Comparison of ENCODE assay signal across 8 cellular contexts in genomic region chr13:46160474-46161066, GRCh38. TPM values are rescaled to one million over a fixed set of nuclear protein-coding genes. Genes with fewer than 3 reads are reported as not detected.
DNase-seq lines count a peak whose midpoint lies in the region; ATAC-seq and TF ChIP-seq lines count a peak whose summit lies in the region.

No MANE protein-coding gene starts in this region.

- H3K27ac Mint-ChIP-seq in T-cell, result peak overlapping the region; percentile 90 to 93
- H3K27ac Mint-ChIP-seq in naive thymus-derived CD8-positive, alpha-beta T cell, result peak overlapping the region; percentile 81 to 98 (median 92)

- H3K4me1 Mint-ChIP-seq in T-cell, result peaks cover 51 to 63% (median 61%) of the 10 kb centered on the region in 3 donors
- H3K4me1 Mint-ChIP-seq in naive thymus-derived CD8-positive, alpha-beta T cell, result peaks cover 31 to 57% (median 56%) of the 10 kb centered on the region in 4 donors

- POLR2A ChIA-PET in T-cell (lab: Charles Lee), result interaction anchor here (0.6 to 2.1 kb wide), 7 partner anchors 8 to 52 kb away, joined by 3 to 10 read pairs (median 6); no protein-coding TSS in a partner anchor
- POLR2A ChIA-PET in naive thymus-derived CD8-positive, alpha-beta T cell (lab: Charles Lee), result interaction anchor here (0.6 to 4.7 kb wide), 9 partner anchors 11 to 161 kb away, joined by 3 to 32 read pairs (median 7); partner anchors contain the start of gene LCP1

- ATAC-seq in T-cell (replicated peaks in 1 of 4), result peak; percentile 76 to 83 (median 80)
- ATAC-seq in naive thymus-derived CD8-positive, alpha-beta T cell, result peak; percentile 78 to 84
- no peak for ATAC-seq in GM18517 (IDR thresholded peaks at IDR 0.05; ENCODE audit: unreplicated experiment)

- DNase-seq in COLO829 (ENCODE audit: low spot score), result peak; percentile 65
- peak; percentile 41 for DNase-seq in GM19238 (ENCODE audit: insufficient read length, low spot score)
- peak; percentile 3 for DNase-seq in NCI-H1048 (lab: John Stamatoyannopoulos, UW)
- peak in 14 of 34 experiments; percentile 12 to 63 (median 36) for DNase-seq in T-cell
- DNase-seq in erythroblast (lab: John Stamatoyannopoulos, UW), result peak; percentile 79 to 86
- peak in 7 of 10 donors; percentile 34 to 80 (median 49) for DNase-seq in naive thymus-derived CD8-positive, alpha-beta T cell
- DNase-seq in mucosa of gallbladder (ENCODE audit: low spot score), result no peak

- no peak for TF ChIP-seq POLR2A in erythroblast (IDR thresholded peaks at IDR 0.05; ENCODE audit: low read length)

- H3K4me3 Mint-ChIP-seq in T-cell, result peak overlapping the region; percentile 61 to 72 (median 64)
- H3K4me3 Mint-ChIP-seq in naive thymus-derived CD8-positive, alpha-beta T cell, result peak overlapping the region; percentile 49 to 85 (median 75)

- H3K36me3 Mint-ChIP-seq in T-cell, result peaks cover 48% of the 10 kb centered on the region
- peaks cover 12 to 72% (median 26%) of the 10 kb centered on the region in 3 donors for H3K36me3 Mint-ChIP-seq in naive thymus-derived CD8-positive, alpha-beta T cell

- CTCF ChIA-PET in T-cell (lab: Charles Lee), result interaction anchor here (0.5 to 6.3 kb wide), 22 partner anchors 9 to 434 kb away, joined by 3 to 73 read pairs (median 8); partner anchors contain the start of gene LCP1 (in 1 of the 2)

- no peaks in the 10 kb centered on the region for H3K27me3 Mint-ChIP-seq in T-cell
- H3K27me3 Mint-ChIP-seq in naive thymus-derived CD8-positive, alpha-beta T cell, result no peaks in the 10 kb centered on the region

- H3K9me3 Mint-ChIP-seq in T-cell, result no peaks in the 10 kb centered on the region
- H3K9me3 Mint-ChIP-seq in naive thymus-derived CD8-positive, alpha-beta T cell, result peaks cover 0 to 3% (median 0%) of the 10 kb centered on the region in 9 donors

RNA-seq across cellular contexts. Expression of gene LCP1, which starts 21.4 kb away (rescaled TPM):
- total RNA-seq in T-cell, result 100 to 1,000 TPM; 338 to 574 (median 413) TPM
- total RNA-seq in naive thymus-derived CD8-positive, alpha-beta T cell, result 100 to 1,000 TPM; 391 to 409 TPM
- 1,000 to 10,000 TPM in 1 of 3 donors, 100 to 1,000 TPM in 2; 834 to 1,034 (median 852) TPM for polyA plus RNA-seq in naive thymus-derived CD8-positive, alpha-beta T cell
- total RNA-seq in mucosa of gallbladder, result 43.4 TPM

RNA-seq across cellular contexts. Expression of gene LRRC63, which starts 51.2 kb away (rescaled TPM):
- under 1 TPM; 0.43 to 0.82 (median 0.54) TPM for total RNA-seq in T-cell
- under 1 TPM; 0.52 to 0.62 TPM for total RNA-seq in naive thymus-derived CD8-positive, alpha-beta T cell
- under 1 TPM in 2 of 3 donors, not detected in 1; 0.22 to 0.23 TPM for polyA plus RNA-seq in naive thymus-derived CD8-positive, alpha-beta T cell
- total RNA-seq in mucosa of gallbladder, result 0.69 TPM

RNA-seq across cellular contexts. Expression of gene CPB2, which starts 55.7 kb away (rescaled TPM):
- total RNA-seq in T-cell (under 1 TPM in 3 of 5 donors, not detected in 2; 0.13 to 0.29 (median 0.28) TPM), mucosa of gallbladder (13.3 TPM)
- total RNA-seq in naive thymus-derived CD8-positive, alpha-beta T cell, result not detected
- polyA plus RNA-seq in naive thymus-derived CD8-positive, alpha-beta T cell, result under 1 TPM in 1 of 3 donors, not detected in 2; 0.12 TPM

Comparison
In these comparisons a context has a peak if more than half of its experiments do, and no peak if none do; other contexts are left out.
1. RNA of gene CPB2, which starts 55.7 kb away (total RNA-seq): 13.3 TPM in mucosa of gallbladder (single experiment); 0.13 to 0.29 TPM in T-cell and not detected in naive thymus-derived CD8-positive, alpha-beta T cell; every median in the first group is over 10 times any median in the second.